ENCODE assay signal across 20 cellular contexts in genomic region chr1:108585343-108585742, GRCh38. TPM values are rescaled to one million over a fixed set of nuclear protein-coding genes. Genes with fewer than 3 reads are reported as not detected.
A peak's percentile ranks its signal among the peaks of the same experiment; 100 is the strongest.
DNase-seq lines count a peak whose midpoint lies in the region; ATAC-seq, FAIRE-seq and TF ChIP-seq lines count a peak whose summit lies in the region.
"Had no signal": no experiment of that assay in that cellular context is flagged by ENCODE, and none has a peak within 500 bp of the region (broad histone marks: within the 10 kb centered on the region; RNA-seq: fewer than 3 reads in every experiment).

No MANE protein-coding gene starts in this region.

- CTCF ChIA-PET in K562 (lab: Yijun Ruan, JAX; ENCODE audit: low intra/inter-chr PET ratio) = no interaction called here

- H3F3A ChIP-seq in GM23248 (ENCODE audit: insufficient read depth) = peaks cover 13% of the 10 kb centered on the region
- no peaks in the 10 kb centered on the region for H3F3A ChIP-seq in neural cell (ENCODE audit: insufficient read depth, low read length, poor library complexity, severe bottlenecking)

- intact Hi-C loops in K562 (cut with micrococcal nuclease) = no loop called here

- H3K9ac ChIP-seq in BLaER1 treated with 17β-estradiol and CSF1 and Interleukin-3, amounts not matched to agents 10 nM and 100 nM = no peak overlapping the region
- H3K9ac ChIP-seq in GM23248 = no peak overlapping the region
- no peak overlapping the region for H3K9ac ChIP-seq in K562 (ENCODE audit: insufficient read depth in 1 of 2, low read depth in 2 of 2, low read length in 2 of 2)
- no peak overlapping the region for H3K9ac ChIP-seq in neural cell (ENCODE audit: low read length)

- peak overlapping the region in 6 of 11 experiments; percentile 35 to 89 (median 73); a peak in 13 of 22 replicates for H3K4me2 ChIP-seq in BLaER1 treated with 17β-estradiol and CSF1 and Interleukin-3, amounts not matched to agents 10 nM and 100 nM
- H3K4me2 ChIP-seq in GM23248 (ENCODE audit: unreplicated experiment) (peak overlapping the region; percentile 42), K562 (ENCODE audit: insufficient read depth, low read length) (no peak overlapping the region), neural cell (ENCODE audit: low read length) (no peak overlapping the region)

- no peaks in the 10 kb centered on the region for H3K9me1 ChIP-seq in K562 (ENCODE audit: control insufficient read depth, insufficient read depth, low read length)

- 92 to 100% methylated on average over 1 of the region's 1 CpG for WGBS in GM23248 (ENCODE audit: low coverage in 1 of 2, low lambda C conversion rate in 2 of 2, missing lambda C conversion rate in 2 of 2), 2 experiments
- WGBS in K562 (ENCODE audit: insufficient coverage, low coverage, missing lambda C conversion rate) = 83% methylated on average over 1 of the region's 1 CpG

- peak overlapping the region in 5 of 11 experiments; percentile 3 to 64 (median 15); a peak in 8 of 22 replicates for H3K27ac ChIP-seq in BLaER1 treated with 17β-estradiol and CSF1 and Interleukin-3, amounts not matched to agents 10 nM and 100 nM
- H3K27ac ChIP-seq in GM23248 = no peak overlapping the region
- no peak overlapping the region for H3K27ac ChIP-seq in K562 (ENCODE audit: extremely low read depth, low read depth, low read length)
- no peak overlapping the region for H3K27ac ChIP-seq in neural cell (ENCODE audit: low read length)
- H3K27ac ChIP-seq: foreskin keratinocyte, HL-60, vagina had no signal

- POLR2A ChIA-PET in K562 (lab: Yijun Ruan, JAX) = interaction anchor here (0.8 to 1.3 kb wide), 2 partner anchors 25 to 26 kb away, joined by 3 read pairs; partner anchors contain the start of gene EEIG2

- no peak for TF ChIP-seq POLR2A in K562 (conservative IDR thresholded peaks at IDR 0.05)

- no peaks in the 10 kb centered on the region for H3K27me3 ChIP-seq in BLaER1 treated with 17β-estradiol and CSF1 and Interleukin-3, amounts not matched to agents 10 nM and 100 nM
- H3K27me3 ChIP-seq in GM23248 (replicated peaks; ENCODE audit: insufficient read depth) (no peaks in the 10 kb centered on the region), K562 (ENCODE audit: control insufficient read depth in 2 of 2, insufficient read depth in 2 of 2, low read length in 2 of 2) (no peaks in the 10 kb centered on the region), neural cell (ENCODE audit: insufficient read depth, low read depth, low read length) (no peaks in the 10 kb centered on the region)
- H3K27me3 ChIP-seq: vagina had no signal

- TF ChIP-seq EP300 in K562 (IDR thresholded peaks at IDR 0.05; ENCODE audit: low read length) (no peak), neural cell (conservative IDR thresholded peaks at IDR 0.05; ENCODE audit: poor library complexity, severe bottlenecking) (no peak)

- TF ChIP-seq CTCF in K562 (IDR thresholded peaks at IDR 0.05 in 2 of 3, conservative IDR thresholded peaks at IDR 0.05 in 1 of 3; ENCODE audit: insufficient read depth in 2 of 3, low read depth in 1 of 3, low read length in 3 of 3) (no peak), neural cell (IDR thresholded peaks at IDR 0.05; ENCODE audit: poor library complexity, severe bottlenecking) (no peak)

- ATAC-seq in K562 (peak; percentile 48), GM18868 (IDR thresholded peaks at IDR 0.05; ENCODE audit: unreplicated experiment) (no peak)
- ATAC-seq: foreskin keratinocyte; stimulated activated naive CD8-positive, alpha-beta T cell treated with anti-CD3 and anti-CD28 coated beads, Interleukin-15, Interleukin-2, amounts not matched to agents 100 U/mL and 50 U/mL, for 24 hours had no signal

- H3K79me2 ChIP-seq in GM23248 (ENCODE audit: insufficient read depth) (peaks cover 31% of the 10 kb centered on the region), K562 (ENCODE audit: control insufficient read depth, insufficient read depth, low read length) (peaks cover 23% of the 10 kb centered on the region), neural cell (replicated peaks; ENCODE audit: insufficient read depth, low read length) (no peaks in the 10 kb centered on the region)

- H3K4me3 ChIP-seq in BLaER1 treated with 17β-estradiol and CSF1 and Interleukin-3, amounts not matched to agents 10 nM and 100 nM = no peak overlapping the region
- H3K4me3 ChIP-seq in GM23248 (no peak overlapping the region), K562 (no peak overlapping the region), neural cell (ENCODE audit: low read length) (no peak overlapping the region)
- H3K4me3 ChIP-seq: GM12878, vagina had no signal

- H3K4me1 ChIP-seq in BLaER1 treated with 17β-estradiol and CSF1 and Interleukin-3, amounts not matched to agents 10 nM and 100 nM = peaks cover 7 to 61% (median 41%) of the 10 kb centered on the region in 10 experiments; a peak in 19 of 20 replicates
- H3K4me1 ChIP-seq in GM23248 (ENCODE audit: insufficient read depth) (peaks cover 23% of the 10 kb centered on the region), K562 (replicated peaks in 1 of 2; ENCODE audit: control insufficient read depth in 2 of 2, insufficient read depth in 2 of 2, low read length in 2 of 2) (peaks cover 0 to 21% of the 10 kb centered on the region in 2 experiments; a peak in 4 of 5 replicates)
- H3K4me1 ChIP-seq: BE2C, foreskin keratinocyte had no signal

- H2AFZ ChIP-seq in GM23248 = 0 out of 2 replicates have a peak overlapping the region, but pooled peaks have one; percentile 12
- no peak overlapping the region for H2AFZ ChIP-seq in K562 (ENCODE audit: low read depth, low read length)
- H2AFZ ChIP-seq in neural cell (ENCODE audit: low read depth, low read length) = no peak overlapping the region

- no peak for FAIRE-seq in K562 (lab: Jason Lieb, UNC)
- FAIRE-seq: GM12878 had no signal

- in situ Hi-C loops in GM23248 (cut with MboI) = no loop called here
- in situ Hi-C loops in K562 (cut with MboI) = no loop called here

- no peaks in the 10 kb centered on the region for H3K9me2 ChIP-seq in GM23248 (ENCODE audit: insufficient read depth)
- H3K9me2 ChIP-seq in neural cell (ENCODE audit: insufficient read depth, low read length) = no peaks in the 10 kb centered on the region

- DNase-seq in GM23248 = no peak
- DNase-seq in K562 (ENCODE audit: extremely low read depth in 1 of 4, low spot score in 3 of 4) = no peak
- DNase-seq in stimulated activated CD4-positive, alpha-beta T cell treated with anti-CD3 and anti-CD28 coated beads, Interleukin-4, amount 100 ng/mL, for 1 hour = no peak
- no peak for DNase-seq in activated gamma-delta T cell (lab: John Stamatoyannopoulos, UW)
- no peak for DNase-seq in D341Med (ENCODE audit: low spot score)
- DNase-seq: activated CD4-positive, alpha-beta T cell treated with anti-CD3 and anti-CD28 coated beads, Interleukin-2, amount 10 ng/mL, durations not matched to agents 24 days and 14 days; activated T-cell treated with anti-CD3 and anti-CD28 coated beads, Interleukin-2, amount 50 U/mL, for 1 hour; BE2C; central memory CD4-positive, alpha-beta T cell; foreskin keratinocyte; NCI-H187 treated with DMSO at 0.1 percent for 48 hours; Right ventricle myocardium superior; stimulated activated naive CD8-positive, alpha-beta T cell treated with anti-CD3 and anti-CD28 coated beads, Interleukin-15, Interleukin-2, amounts not matched to agents 100 U/mL and 50 U/mL, for 24 hours; T1000 had no signal

- H3K36me3 ChIP-seq in BLaER1 treated with 17β-estradiol and CSF1 and Interleukin-3, amounts not matched to agents 10 nM and 100 nM = peaks cover 0 to 14% (median 9%) of the 10 kb centered on the region in 11 experiments; a peak in 9 of 22 replicates
- H3K36me3 ChIP-seq in GM23248 (ENCODE audit: low read depth) = no peaks in the 10 kb centered on the region
- H3K36me3 ChIP-seq in K562 (ENCODE audit: control insufficient read depth, insufficient read depth, low read length) = no peaks in the 10 kb centered on the region
- H3K36me3 ChIP-seq in neural cell (ENCODE audit: insufficient read depth, low read length) = no peaks in the 10 kb centered on the region
- H3K36me3 ChIP-seq: BE2C, vagina had no signal

- peaks cover 0 to 91% (median 0%) of the 10 kb centered on the region in 11 experiments; a peak in 5 of 22 replicates for H4K20me1 ChIP-seq in BLaER1 treated with 17β-estradiol and CSF1 and Interleukin-3, amounts not matched to agents 10 nM and 100 nM
- H4K20me1 ChIP-seq in GM23248 (ENCODE audit: insufficient read depth) (no peaks in the 10 kb centered on the region), K562 (replicated peaks; ENCODE audit: control insufficient read depth, insufficient read depth, low read length) (no peaks in the 10 kb centered on the region), neural cell (ENCODE audit: insufficient read depth) (no peaks in the 10 kb centered on the region)

- no TSS peak for BruUV-seq in K562 (replicated peaks; lab: Mats Ljungman, UMichigan)

- peaks cover 11 to 42% (median 31%) of the 10 kb centered on the region in 11 experiments for H3K9me3 ChIP-seq in BLaER1 treated with 17β-estradiol and CSF1 and Interleukin-3, amounts not matched to agents 10 nM and 100 nM (replicated peaks in 1 of 11)
- H3K9me3 ChIP-seq in GM23248 (ENCODE audit: low read depth) (no peaks in the 10 kb centered on the region), K562 (replicated peaks; ENCODE audit: control insufficient read depth, insufficient read depth, low read depth, low read length) (no peaks in the 10 kb centered on the region; the same call in 1 of the 2 replicates), neural cell (ENCODE audit: low read length) (no peaks in the 10 kb centered on the region)
- H3K9me3 ChIP-seq: BE2C had no signal

- TF ChIP-seq RAD21 in K562 (CRISPR knock-in tag; conservative IDR thresholded peaks at IDR 0.05 in 1 of 2, IDR thresholded peaks at IDR 0.05 in 1 of 2) (no peak), neural cell (conservative IDR thresholded peaks at IDR 0.05) (no peak)

RNA-seq across cellular contexts. Expression of gene EEIG2, which starts 25.4 kb away (rescaled TPM):
- 5.4 and 6.4 TPM in 2 replicates for total RNA-seq in GM23248 (2014; rRNA removed; shearing (Covaris generic))
- polyA plus RNA-seq in GM23248 (2016; fragmentation: Nextera tagmentation; extraction: Ambion mirVana) (0.70 and 1.0 TPM in 2 replicates), K562 (2011; rRNA removed) (18.8 and 21.1 TPM in 2 replicates), K562 (2014; fragmentation: Illumina TruSeq; extraction: Trizol) (11.8 and 15.2 TPM in 2 replicates), K562 (2014; fragmentation: Nextera tagmentation; extraction: Ambion mirVana) (1 to 10 TPM; 6.1 to 8.0 TPM), K562 (2014; rRNA removed) (12.2 and 12.7 TPM in 2 replicates), neural cell (13.1 and 13.2 TPM in 2 replicates)
- 7.7 and 20.8 TPM in 2 replicates for total RNA-seq in K562 (2011; cell fraction: chromatin; rRNA removed; ENCODE audit: low replicate concordance)
- 3.3 and 4.5 TPM in 2 replicates for total RNA-seq in K562 (2011; cell fraction: nucleolus; rRNA removed)
- total RNA-seq in K562 (2011; cell fraction: nucleoplasm; rRNA removed) = 9.1 and 18.0 TPM in 2 replicates
- total RNA-seq in K562 (2014; rRNA removed) (13.9 and 14.5 TPM in 2 replicates), K562 (2014; rRNA removed; fragmentation: Illumina TruSeq; extraction: Trizol) (26.9 and 27.3 TPM in 2 replicates), K562 (2015; rRNA removed; fragmentation: Illumina TruSeq; extraction: Trizol) (21.8 and 24.4 TPM in 2 replicates), K562 (2021) (21.0 and 22.8 TPM in 2 replicates)
- 4.0 and 10.7 TPM in 2 replicates for polyA plus RNA-seq in K562 (2011; cell fraction: cytosol; rRNA removed)
- polyA plus RNA-seq in K562 (2011; cell fraction: nucleus; rRNA removed) = 6.8 and 10.7 TPM in 2 replicates
- 10.8 and 18.5 TPM in 2 replicates for polyA plus RNA-seq in K562 (2012)
- 30.8 and 35.3 TPM in 2 replicates for polyA minus RNA-seq in K562 (2011; rRNA and poly(A)+ RNA removed)
- 13.7 and 16.0 TPM in 2 replicates for polyA minus RNA-seq in K562 (2011; cell fraction: cytosol; rRNA and poly(A)+ RNA removed)
- 6.6 and 11.7 TPM in 2 replicates for polyA minus RNA-seq in K562 (2011; cell fraction: nucleus; rRNA and poly(A)+ RNA removed)
- 20.5 and 21.0 TPM in 2 replicates for polyA minus RNA-seq in neural cell

Comparison
In these comparisons a context has a peak if more than half of its experiments do, and no peak if none do; other contexts are left out.
1. H3K4me2 ChIP-seq: peak in BLaER1 treated with 17β-estradiol and CSF1 and Interleukin-3, amounts not matched to agents 10 nM and 100 nM (6 of 11) and GM23248 (single experiment); none in K562 (single experiment) and neural cell (single experiment).